Comparison of ENCODE assay signal across 1 cellular context in the genomic region with DNA sequence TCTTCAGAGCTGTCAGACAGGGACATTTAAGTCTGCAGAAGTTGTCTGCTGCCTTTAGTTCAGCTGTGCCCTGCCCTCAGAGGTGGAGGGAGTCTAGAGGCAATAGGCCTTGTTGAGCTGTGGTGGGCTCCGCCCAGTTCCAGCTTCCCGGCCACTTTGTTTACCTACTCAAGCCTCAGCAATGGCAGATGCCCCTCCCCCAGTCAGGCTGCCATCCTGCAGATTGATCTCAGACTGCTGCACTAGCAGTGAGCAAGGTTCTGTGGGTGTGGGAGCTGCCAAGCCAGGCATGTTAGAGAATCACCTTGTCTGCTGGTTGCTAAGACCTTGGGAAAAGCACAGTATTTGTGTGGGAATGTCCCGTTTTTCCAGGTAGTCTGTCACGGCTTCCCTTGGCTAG.
A peak's percentile ranks its signal among the peaks of the same experiment; 100 is the strongest.
TF ChIP-seq lines count a peak whose summit lies in the region.
"Not testable (repeated sequence)": the region's sequence is repeated elsewhere in the genome, so short reads cannot be mapped to it uniquely, and the experiment has no call there.

No MANE protein-coding gene starts in this region.

TF ChIP-seq in HepG2, 621 proteins besides CTCF, POLR2A, EP300 and RAD21 (continued from another document and continues in another):
- TF ChIP-seq, protein P1, sequence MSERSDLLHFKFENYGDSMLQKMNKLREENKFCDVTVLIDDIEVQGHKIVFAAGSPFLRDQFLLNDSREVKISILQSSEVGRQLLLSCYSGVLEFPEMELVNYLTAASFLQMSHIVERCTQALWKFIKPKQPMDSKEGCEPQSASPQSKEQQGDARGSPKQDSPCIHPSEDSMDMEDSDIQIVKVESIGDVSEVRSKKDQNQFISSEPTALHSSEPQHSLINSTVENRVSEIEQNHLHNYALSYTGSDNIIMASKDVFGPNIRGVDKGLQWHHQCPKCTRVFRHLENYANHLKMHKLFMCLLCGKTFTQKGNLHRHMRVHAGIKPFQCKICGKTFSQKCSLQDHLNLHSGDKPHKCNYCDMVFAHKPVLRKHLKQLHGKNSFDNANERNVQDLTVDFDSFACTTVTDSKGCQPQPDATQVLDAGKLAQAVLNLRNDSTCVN (CRISPR knock-in tag; IDR thresholded peaks at IDR 0.05; ENCODE audit: borderline replicate concordance): peak; percentile 72
- TF ChIP-seq GATAD2A (CRISPR knock-in tag; IDR thresholded peaks at IDR 0.05) (peak; percentile 61; the same call in 1 of the 2 replicates), ZNF772 (CRISPR knock-in tag; IDR thresholded peaks at IDR 0.05) (0 out of 2 replicates have a peak, but pooled peaks have one; percentile 22), NCOA2 (CRISPR knock-in tag; IDR thresholded peaks at IDR 0.05) (0 out of 2 replicates have a peak, but pooled peaks have one; percentile 33), ZNF788 (CRISPR knock-in tag; IDR thresholded peaks at IDR 0.05; ENCODE audit: borderline replicate concordance) (peak; percentile 45; the same call in 1 of the 2 replicates), MIER3 (CRISPR knock-in tag; IDR thresholded peaks at IDR 0.05; ENCODE audit: borderline replicate concordance) (0 out of 2 replicates have a peak, but pooled peaks have one; percentile 24), ZNF350 (CRISPR knock-in tag; IDR thresholded peaks at IDR 0.05; ENCODE audit: borderline replicate concordance, low read depth) (peak; percentile 75; the same call in 1 of the 2 replicates), RFXAP (CRISPR knock-in tag; IDR thresholded peaks at IDR 0.05; ENCODE audit: borderline replicate concordance) (0 out of 2 replicates have a peak, but pooled peaks have one; percentile 13), ZNF891 (CRISPR knock-in tag; IDR thresholded peaks at IDR 0.05) (peak; percentile 59; the same call in 1 of the 2 replicates), FOXK1 (CRISPR knock-in tag; IDR thresholded peaks at IDR 0.05; ENCODE audit: borderline replicate concordance, low read depth) (peak; percentile 66; the same call in 1 of the 2 replicates), FOSL2 (CRISPR knock-in tag; IDR thresholded peaks at IDR 0.05) (peak; percentile 42; the same call in 1 of the 2 replicates), ZNF644 (CRISPR knock-in tag; IDR thresholded peaks at IDR 0.05; ENCODE audit: low read depth) (peak; percentile 79), TAF1 (CRISPR knock-in tag; IDR thresholded peaks at IDR 0.05) (peak; percentile 34; the same call in 1 of the 2 replicates), SALL2 (CRISPR knock-in tag; IDR thresholded peaks at IDR 0.05) (peak; percentile 63; the same call in 1 of the 2 replicates), THAP11 (CRISPR knock-in tag; IDR thresholded peaks at IDR 0.05) (0 out of 2 replicates have a peak, but pooled peaks have one; percentile 28), HDAC2 (CRISPR knock-in tag; IDR thresholded peaks at IDR 0.05) (0 out of 2 replicates have a peak, but pooled peaks have one; percentile 51), KLF13 (CRISPR knock-in tag; IDR thresholded peaks at IDR 0.05) (peak; percentile 32; the same call in 1 of the 2 replicates), FOXO1 (CRISPR knock-in tag; IDR thresholded peaks at IDR 0.05) (peak; percentile 77), ZNF430 (CRISPR knock-in tag; IDR thresholded peaks at IDR 0.05) (0 out of 2 replicates have a peak, but pooled peaks have one; percentile 39), SP5 (CRISPR knock-in tag; IDR thresholded peaks at IDR 0.05; ENCODE audit: borderline replicate concordance, low read depth) (peak; percentile 94), NRL (CRISPR knock-in tag; IDR thresholded peaks at IDR 0.05; ENCODE audit: borderline replicate concordance) (peak; percentile 80), ZMYM4 (CRISPR knock-in tag; IDR thresholded peaks at IDR 0.05) (peak; percentile 83), ZNF317 (CRISPR knock-in tag; IDR thresholded peaks at IDR 0.05) (peak; percentile 33; the same call in 1 of the 2 replicates), FOXP1 (CRISPR knock-in tag; IDR thresholded peaks at IDR 0.05) (peak; percentile 61; the same call in 1 of the 2 replicates), MAZ (CRISPR knock-in tag; IDR thresholded peaks at IDR 0.05; ENCODE audit: low read depth) (0 out of 2 replicates have a peak, but pooled peaks have one; percentile 30), MTA1 (CRISPR knock-in tag; IDR thresholded peaks at IDR 0.05; ENCODE audit: borderline replicate concordance) (peak; percentile 34; the same call in 1 of the 2 replicates), SALL1 (CRISPR knock-in tag; IDR thresholded peaks at IDR 0.05) (peak; percentile 59; the same call in 1 of the 2 replicates)
- TF ChIP-seq, protein P2, sequence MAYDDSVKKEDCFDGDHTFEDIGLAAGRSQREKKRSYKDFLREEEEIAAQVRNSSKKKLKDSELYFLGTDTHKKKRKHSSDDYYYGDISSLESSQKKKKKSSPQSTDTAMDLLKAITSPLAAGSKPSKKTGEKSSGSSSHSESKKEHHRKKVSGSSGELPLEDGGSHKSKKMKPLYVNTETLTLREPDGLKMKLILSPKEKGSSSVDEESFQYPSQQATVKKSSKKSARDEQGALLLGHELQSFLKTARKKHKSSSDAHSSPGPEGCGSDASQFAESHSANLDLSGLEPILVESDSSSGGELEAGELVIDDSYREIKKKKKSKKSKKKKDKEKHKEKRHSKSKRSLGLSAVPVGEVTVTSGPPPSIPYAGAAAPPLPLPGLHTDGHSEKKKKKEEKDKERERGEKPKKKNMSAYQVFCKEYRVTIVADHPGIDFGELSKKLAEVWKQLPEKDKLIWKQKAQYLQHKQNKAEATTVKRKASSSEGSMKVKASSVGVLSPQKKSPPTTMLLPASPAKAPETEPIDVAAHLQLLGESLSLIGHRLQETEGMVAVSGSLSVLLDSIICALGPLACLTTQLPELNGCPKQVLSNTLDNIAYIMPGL (CRISPR knock-in tag; IDR thresholded peaks at IDR 0.05; ENCODE audit: borderline replicate concordance in 1 of 2, low read depth in 1 of 2): peak in 1 of 2 experiments; percentile 52; a peak in 1 of 4 replicates
- TF ChIP-seq, protein P3, sequence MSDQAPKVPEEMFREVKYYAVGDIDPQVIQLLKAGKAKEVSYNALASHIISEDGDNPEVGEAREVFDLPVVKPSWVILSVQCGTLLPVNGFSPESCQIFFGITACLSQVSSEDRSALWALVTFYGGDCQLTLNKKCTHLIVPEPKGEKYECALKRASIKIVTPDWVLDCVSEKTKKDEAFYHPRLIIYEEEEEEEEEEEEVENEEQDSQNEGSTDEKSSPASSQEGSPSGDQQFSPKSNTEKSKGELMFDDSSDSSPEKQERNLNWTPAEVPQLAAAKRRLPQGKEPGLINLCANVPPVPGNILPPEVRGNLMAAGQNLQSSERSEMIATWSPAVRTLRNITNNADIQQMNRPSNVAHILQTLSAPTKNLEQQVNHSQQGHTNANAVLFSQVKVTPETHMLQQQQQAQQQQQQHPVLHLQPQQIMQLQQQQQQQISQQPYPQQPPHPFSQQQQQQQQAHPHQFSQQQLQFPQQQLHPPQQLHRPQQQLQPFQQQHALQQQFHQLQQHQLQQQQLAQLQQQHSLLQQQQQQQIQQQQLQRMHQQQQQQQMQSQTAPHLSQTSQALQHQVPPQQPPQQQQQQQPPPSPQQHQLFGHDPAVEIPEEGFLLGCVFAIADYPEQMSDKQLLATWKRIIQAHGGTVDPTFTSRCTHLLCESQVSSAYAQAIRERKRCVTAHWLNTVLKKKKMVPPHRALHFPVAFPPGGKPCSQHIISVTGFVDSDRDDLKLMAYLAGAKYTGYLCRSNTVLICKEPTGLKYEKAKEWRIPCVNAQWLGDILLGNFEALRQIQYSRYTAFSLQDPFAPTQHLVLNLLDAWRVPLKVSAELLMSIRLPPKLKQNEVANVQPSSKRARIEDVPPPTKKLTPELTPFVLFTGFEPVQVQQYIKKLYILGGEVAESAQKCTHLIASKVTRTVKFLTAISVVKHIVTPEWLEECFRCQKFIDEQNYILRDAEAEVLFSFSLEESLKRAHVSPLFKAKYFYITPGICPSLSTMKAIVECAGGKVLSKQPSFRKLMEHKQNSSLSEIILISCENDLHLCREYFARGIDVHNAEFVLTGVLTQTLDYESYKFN (CRISPR knock-in tag; conservative IDR thresholded peaks at IDR 0.05): peak; percentile 43; the same call in 1 of the 2 replicates
- TF ChIP-seq, protein P4, sequence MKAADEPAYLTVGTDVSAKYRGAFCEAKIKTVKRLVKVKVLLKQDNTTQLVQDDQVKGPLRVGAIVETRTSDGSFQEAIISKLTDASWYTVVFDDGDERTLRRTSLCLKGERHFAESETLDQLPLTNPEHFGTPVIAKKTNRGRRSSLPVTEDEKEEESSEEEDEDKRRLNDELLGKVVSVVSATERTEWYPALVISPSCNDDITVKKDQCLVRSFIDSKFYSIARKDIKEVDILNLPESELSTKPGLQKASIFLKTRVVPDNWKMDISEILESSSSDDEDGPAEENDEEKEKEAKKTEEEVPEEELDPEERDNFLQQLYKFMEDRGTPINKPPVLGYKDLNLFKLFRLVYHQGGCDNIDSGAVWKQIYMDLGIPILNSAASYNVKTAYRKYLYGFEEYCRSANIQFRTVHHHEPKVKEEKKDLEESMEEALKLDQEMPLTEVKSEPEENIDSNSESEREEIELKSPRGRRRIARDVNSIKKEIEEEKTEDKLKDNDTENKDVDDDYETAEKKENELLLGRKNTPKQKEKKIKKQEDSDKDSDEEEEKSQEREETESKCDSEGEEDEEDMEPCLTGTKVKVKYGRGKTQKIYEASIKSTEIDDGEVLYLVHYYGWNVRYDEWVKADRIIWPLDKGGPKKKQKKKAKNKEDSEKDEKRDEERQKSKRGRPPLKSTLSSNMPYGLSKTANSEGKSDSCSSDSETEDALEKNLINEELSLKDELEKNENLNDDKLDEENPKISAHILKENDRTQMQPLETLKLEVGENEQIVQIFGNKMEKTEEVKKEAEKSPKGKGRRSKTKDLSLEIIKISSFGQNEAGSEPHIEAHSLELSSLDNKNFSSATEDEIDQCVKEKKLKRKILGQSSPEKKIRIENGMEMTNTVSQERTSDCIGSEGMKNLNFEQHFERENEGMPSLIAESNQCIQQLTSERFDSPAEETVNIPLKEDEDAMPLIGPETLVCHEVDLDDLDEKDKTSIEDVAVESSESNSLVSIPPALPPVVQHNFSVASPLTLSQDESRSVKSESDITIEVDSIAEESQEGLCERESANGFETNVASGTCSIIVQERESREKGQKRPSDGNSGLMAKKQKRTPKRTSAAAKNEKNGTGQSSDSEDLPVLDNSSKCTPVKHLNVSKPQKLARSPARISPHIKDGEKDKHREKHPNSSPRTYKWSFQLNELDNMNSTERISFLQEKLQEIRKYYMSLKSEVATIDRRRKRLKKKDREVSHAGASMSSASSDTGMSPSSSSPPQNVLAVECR (CRISPR knock-in tag; IDR thresholded peaks at IDR 0.05; ENCODE audit: borderline replicate concordance): peak; percentile 49
- TF ChIP-seq, protein P5, sequence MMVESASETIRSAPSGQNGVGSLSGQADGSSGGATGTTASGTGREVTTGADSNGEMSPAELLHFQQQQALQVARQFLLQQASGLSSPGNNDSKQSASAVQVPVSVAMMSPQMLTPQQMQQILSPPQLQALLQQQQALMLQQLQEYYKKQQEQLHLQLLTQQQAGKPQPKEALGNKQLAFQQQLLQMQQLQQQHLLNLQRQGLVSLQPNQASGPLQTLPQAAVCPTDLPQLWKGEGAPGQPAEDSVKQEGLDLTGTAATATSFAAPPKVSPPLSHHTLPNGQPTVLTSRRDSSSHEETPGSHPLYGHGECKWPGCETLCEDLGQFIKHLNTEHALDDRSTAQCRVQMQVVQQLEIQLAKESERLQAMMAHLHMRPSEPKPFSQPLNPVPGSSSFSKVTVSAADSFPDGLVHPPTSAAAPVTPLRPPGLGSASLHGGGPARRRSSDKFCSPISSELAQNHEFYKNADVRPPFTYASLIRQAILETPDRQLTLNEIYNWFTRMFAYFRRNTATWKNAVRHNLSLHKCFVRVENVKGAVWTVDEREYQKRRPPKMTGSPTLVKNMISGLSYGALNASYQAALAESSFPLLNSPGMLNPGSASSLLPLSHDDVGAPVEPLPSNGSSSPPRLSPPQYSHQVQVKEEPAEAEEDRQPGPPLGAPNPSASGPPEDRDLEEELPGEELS (CRISPR knock-in tag; IDR thresholded peaks at IDR 0.05): peak; percentile 51; the same call in 1 of the 2 replicates
- TF ChIP-seq, protein P6, sequence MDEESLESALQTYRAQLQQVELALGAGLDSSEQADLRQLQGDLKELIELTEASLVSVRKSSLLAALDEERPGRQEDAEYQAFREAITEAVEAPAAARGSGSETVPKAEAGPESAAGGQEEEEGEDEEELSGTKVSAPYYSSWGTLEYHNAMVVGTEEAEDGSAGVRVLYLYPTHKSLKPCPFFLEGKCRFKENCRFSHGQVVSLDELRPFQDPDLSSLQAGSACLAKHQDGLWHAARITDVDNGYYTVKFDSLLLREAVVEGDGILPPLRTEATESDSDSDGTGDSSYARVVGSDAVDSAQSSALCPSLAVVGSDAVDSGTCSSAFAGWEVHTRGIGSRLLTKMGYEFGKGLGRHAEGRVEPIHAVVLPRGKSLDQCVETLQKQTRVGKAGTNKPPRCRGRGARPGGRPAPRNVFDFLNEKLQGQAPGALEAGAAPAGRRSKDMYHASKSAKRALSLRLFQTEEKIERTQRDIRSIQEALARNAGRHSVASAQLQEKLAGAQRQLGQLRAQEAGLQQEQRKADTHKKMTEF (CRISPR knock-in tag; IDR thresholded peaks at IDR 0.05): peak; percentile 37
- TF ChIP-seq, protein P7, sequence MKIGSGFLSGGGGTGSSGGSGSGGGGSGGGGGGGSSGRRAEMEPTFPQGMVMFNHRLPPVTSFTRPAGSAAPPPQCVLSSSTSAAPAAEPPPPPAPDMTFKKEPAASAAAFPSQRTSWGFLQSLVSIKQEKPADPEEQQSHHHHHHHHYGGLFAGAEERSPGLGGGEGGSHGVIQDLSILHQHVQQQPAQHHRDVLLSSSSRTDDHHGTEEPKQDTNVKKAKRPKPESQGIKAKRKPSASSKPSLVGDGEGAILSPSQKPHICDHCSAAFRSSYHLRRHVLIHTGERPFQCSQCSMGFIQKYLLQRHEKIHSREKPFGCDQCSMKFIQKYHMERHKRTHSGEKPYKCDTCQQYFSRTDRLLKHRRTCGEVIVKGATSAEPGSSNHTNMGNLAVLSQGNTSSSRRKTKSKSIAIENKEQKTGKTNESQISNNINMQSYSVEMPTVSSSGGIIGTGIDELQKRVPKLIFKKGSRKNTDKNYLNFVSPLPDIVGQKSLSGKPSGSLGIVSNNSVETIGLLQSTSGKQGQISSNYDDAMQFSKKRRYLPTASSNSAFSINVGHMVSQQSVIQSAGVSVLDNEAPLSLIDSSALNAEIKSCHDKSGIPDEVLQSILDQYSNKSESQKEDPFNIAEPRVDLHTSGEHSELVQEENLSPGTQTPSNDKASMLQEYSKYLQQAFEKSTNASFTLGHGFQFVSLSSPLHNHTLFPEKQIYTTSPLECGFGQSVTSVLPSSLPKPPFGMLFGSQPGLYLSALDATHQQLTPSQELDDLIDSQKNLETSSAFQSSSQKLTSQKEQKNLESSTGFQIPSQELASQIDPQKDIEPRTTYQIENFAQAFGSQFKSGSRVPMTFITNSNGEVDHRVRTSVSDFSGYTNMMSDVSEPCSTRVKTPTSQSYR (CRISPR knock-in tag; IDR thresholded peaks at IDR 0.05; ENCODE audit: borderline replicate concordance): peak; percentile 96
- TF ChIP-seq, protein P8, sequence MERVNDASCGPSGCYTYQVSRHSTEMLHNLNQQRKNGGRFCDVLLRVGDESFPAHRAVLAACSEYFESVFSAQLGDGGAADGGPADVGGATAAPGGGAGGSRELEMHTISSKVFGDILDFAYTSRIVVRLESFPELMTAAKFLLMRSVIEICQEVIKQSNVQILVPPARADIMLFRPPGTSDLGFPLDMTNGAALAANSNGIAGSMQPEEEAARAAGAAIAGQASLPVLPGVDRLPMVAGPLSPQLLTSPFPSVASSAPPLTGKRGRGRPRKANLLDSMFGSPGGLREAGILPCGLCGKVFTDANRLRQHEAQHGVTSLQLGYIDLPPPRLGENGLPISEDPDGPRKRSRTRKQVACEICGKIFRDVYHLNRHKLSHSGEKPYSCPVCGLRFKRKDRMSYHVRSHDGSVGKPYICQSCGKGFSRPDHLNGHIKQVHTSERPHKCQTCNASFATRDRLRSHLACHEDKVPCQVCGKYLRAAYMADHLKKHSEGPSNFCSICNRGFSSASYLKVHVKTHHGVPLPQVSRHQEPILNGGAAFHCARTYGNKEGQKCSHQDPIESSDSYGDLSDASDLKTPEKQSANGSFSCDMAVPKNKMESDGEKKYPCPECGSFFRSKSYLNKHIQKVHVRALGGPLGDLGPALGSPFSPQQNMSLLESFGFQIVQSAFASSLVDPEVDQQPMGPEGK (CRISPR knock-in tag; IDR thresholded peaks at IDR 0.05): 0 out of 2 replicates have a peak, but pooled peaks have one; percentile 27
- TF ChIP-seq FOXP1 (IDR thresholded peaks at IDR 0.05); MAZ (IDR thresholded peaks at IDR 0.05; ENCODE audit: borderline replicate concordance, low read depth, low read length): not testable (repeated sequence)
